9 cellular contexts compared by ENCODE assay signal in genomic region chr22:40728731-40729189, GRCh38. TPM values are rescaled to one million over a fixed set of nuclear protein-coding genes. Genes with fewer than 3 reads are reported as not detected.
DNase-seq lines count a peak whose midpoint lies in the region; ATAC-seq, FAIRE-seq and TF ChIP-seq lines count a peak whose summit lies in the region.
"Had no signal": no experiment of that assay in that cellular context is flagged by ENCODE, and none has a peak within 500 bp of the region (broad histone marks: within the 10 kb centered on the region; RNA-seq: fewer than 3 reads in every experiment).

No MANE protein-coding gene starts in this region.

- no peak for TF ChIP-seq CTCF in astrocyte (IDR thresholded peaks at IDR 0.05; ENCODE audit: insufficient read depth, low read depth, low read length)

- no peaks in the 10 kb centered on the region for H3K36me3 ChIP-seq in astrocyte (ENCODE audit: insufficient read depth, low read length)

- ATAC-seq in T-helper 17 cell (peak; percentile 67), GM18517 (IDR thresholded peaks at IDR 0.05; ENCODE audit: unreplicated experiment) (no peak), GM21447 (IDR thresholded peaks at IDR 0.05; ENCODE audit: unreplicated experiment) (no peak), HG03097 (IDR thresholded peaks at IDR 0.05; ENCODE audit: low FRiP score, unreplicated experiment) (no peak), HG03378 (IDR thresholded peaks at IDR 0.05; ENCODE audit: unreplicated experiment) (no peak)

- no peaks in the 10 kb centered on the region for H3K4me1 ChIP-seq in astrocyte (ENCODE audit: insufficient read depth, low read length)

- H3K9ac ChIP-seq in astrocyte (ENCODE audit: low read length): no peak overlapping the region

- H3K27me3 ChIP-seq in astrocyte (ENCODE audit: insufficient read depth, low read length): no peaks in the 10 kb centered on the region

- no peak overlapping the region for H3K27ac ChIP-seq in astrocyte (ENCODE audit: low read depth, low read length)

- peak overlapping the region; percentile 97 for H3K27ac Mint-ChIP-seq in T-helper 17 cell
- H3K27ac Mint-ChIP-seq in astrocyte (ENCODE audit: unreplicated experiment): peak overlapping the region; percentile 94

- H3K4me2 ChIP-seq in astrocyte (ENCODE audit: low read length): no peak overlapping the region

- H3K9me3 Mint-ChIP-seq in astrocyte (ENCODE audit: unreplicated experiment): no peaks in the 10 kb centered on the region

- no peaks in the 10 kb centered on the region for H4K20me1 ChIP-seq in astrocyte (ENCODE audit: insufficient read depth, low read length)

- DNase-seq in DMS79 treated with DMSO at 0.1 percent for 48 hours (lab: John Stamatoyannopoulos, UW) (peak; percentile 74), T-helper 17 cell (peak in 2 of 3 donors; percentile 18 to 45), astrocyte (ENCODE audit: low read depth) (peak; percentile 51), skeletal muscle cell (ENCODE audit: low read depth) (peak; percentile 8)

- peaks cover 35% of the 10 kb centered on the region for H3K4me1 Mint-ChIP-seq in T-helper 17 cell
- H3K4me1 Mint-ChIP-seq in astrocyte (ENCODE audit: low read depth, unreplicated experiment): peaks cover 27% of the 10 kb centered on the region

- H2AFZ ChIP-seq in astrocyte (ENCODE audit: low read depth, low read length): no peak overlapping the region

- H3K9me3 ChIP-seq in T-helper 17 cell (ENCODE audit: control insufficient read depth, low read length, poor library complexity, severe bottlenecking) (no peaks in the 10 kb centered on the region), astrocyte (ENCODE audit: insufficient read depth, low read depth, low read length) (no peaks in the 10 kb centered on the region)

- no peaks in the 10 kb centered on the region for H3K79me2 ChIP-seq in astrocyte (ENCODE audit: insufficient read depth, low read length)

- FAIRE-seq in astrocyte (lab: Jason Lieb, UNC): no peak
- FAIRE-seq: TTC549 had no signal

- H3K36me3 Mint-ChIP-seq in T-helper 17 cell (ENCODE audit: low read depth) (peaks cover 6% of the 10 kb centered on the region), astrocyte (ENCODE audit: low read depth, unreplicated experiment) (no peaks in the 10 kb centered on the region)

- H3K27me3 Mint-ChIP-seq in T-helper 17 cell (no peaks in the 10 kb centered on the region), astrocyte (ENCODE audit: low read depth, unreplicated experiment) (no peaks in the 10 kb centered on the region)

- H3K4me3 Mint-ChIP-seq in T-helper 17 cell: peak overlapping the region; percentile 80
- H3K4me3 Mint-ChIP-seq in astrocyte (ENCODE audit: unreplicated experiment): peak overlapping the region; percentile 31

- H3K4me3 ChIP-seq in astrocyte (ENCODE audit: insufficient read depth, low read depth, low read length): no peak overlapping the region
- no peak overlapping the region for H3K4me3 ChIP-seq in skeletal muscle cell (ENCODE audit: low read depth, low read length)

RNA-seq across cellular contexts. Expression of gene MCHR1, which starts 49.5 kb away (rescaled TPM):
- total RNA-seq in T-helper 17 cell (not detected), astrocyte (0.96 and 1.8 TPM in 2 replicates)

Comparison
In these comparisons a context has a peak if more than half of its experiments do, and no peak if none do; other contexts are left out.
1. DNase-seq: peak in every context shown above with its lines; median percentile 74 in DMS79 treated with DMSO at 0.1 percent for 48 hours; 51 in astrocyte; 32 in T-helper 17 cell; 8 in skeletal muscle cell.